ENCODE assay signal across 1 cellular context in the genomic region with DNA sequence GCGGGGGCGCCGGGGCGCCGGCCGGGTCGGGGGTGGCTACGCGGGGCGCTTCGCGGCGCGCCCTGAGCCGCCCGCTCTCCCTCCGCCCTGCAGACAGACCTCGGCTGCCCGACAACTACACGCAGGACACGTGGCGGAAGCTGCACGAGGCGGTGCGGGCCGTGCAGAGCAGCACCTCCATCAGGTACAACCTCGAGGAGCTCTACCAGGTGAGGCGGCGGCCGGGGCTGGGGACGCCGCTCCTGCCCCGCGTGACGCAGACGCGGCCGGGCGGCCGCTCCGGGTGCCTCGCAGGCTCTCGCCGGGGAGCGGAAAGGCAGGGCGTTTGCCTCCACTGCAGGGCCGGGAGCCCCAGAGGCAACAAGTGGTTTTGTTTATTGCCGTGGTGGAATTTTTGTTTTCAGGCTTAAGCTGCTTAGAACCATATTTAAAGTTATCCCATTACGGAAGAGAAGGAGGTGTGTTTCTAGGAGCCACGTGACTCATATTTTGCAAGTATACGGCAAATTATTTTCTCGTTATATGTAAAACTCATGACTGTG.
TF ChIP-seq lines count a peak whose summit lies in the region.

No MANE protein-coding gene starts in this region.

TF ChIP-seq in HepG2, 621 proteins besides CTCF, POLR2A, EP300 and RAD21 (continued from another document and continues in another):
- TF ChIP-seq, protein P1, sequence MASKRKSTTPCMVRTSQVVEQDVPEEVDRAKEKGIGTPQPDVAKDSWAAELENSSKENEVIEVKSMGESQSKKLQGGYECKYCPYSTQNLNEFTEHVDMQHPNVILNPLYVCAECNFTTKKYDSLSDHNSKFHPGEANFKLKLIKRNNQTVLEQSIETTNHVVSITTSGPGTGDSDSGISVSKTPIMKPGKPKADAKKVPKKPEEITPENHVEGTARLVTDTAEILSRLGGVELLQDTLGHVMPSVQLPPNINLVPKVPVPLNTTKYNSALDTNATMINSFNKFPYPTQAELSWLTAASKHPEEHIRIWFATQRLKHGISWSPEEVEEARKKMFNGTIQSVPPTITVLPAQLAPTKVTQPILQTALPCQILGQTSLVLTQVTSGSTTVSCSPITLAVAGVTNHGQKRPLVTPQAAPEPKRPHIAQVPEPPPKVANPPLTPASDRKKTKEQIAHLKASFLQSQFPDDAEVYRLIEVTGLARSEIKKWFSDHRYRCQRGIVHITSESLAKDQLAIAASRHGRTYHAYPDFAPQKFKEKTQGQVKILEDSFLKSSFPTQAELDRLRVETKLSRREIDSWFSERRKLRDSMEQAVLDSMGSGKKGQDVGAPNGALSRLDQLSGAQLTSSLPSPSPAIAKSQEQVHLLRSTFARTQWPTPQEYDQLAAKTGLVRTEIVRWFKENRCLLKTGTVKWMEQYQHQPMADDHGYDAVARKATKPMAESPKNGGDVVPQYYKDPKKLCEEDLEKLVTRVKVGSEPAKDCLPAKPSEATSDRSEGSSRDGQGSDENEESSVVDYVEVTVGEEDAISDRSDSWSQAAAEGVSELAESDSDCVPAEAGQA (IDR thresholded peaks at IDR 0.05; ENCODE audit: low read depth) = no peak
- TF ChIP-seq, protein P1 (CRISPR knock-in tag; IDR thresholded peaks at IDR 0.05; ENCODE audit: borderline replicate concordance) = 0 out of 2 replicates have a peak, but pooled peaks have one; percentile 54
- peak; percentile 79 for TF ChIP-seq ZFY (CRISPR knock-in tag; IDR thresholded peaks at IDR 0.05)
- peak; percentile 83; the same call in 1 of the 2 replicates for TF ChIP-seq ZNF766 (CRISPR knock-in tag; IDR thresholded peaks at IDR 0.05; ENCODE audit: borderline replicate concordance)
- no peak for TF ChIP-seq PRMT3 (CRISPR knock-in tag; IDR thresholded peaks at IDR 0.05; ENCODE audit: borderline replicate concordance, low read depth)
- TF ChIP-seq, protein P2, sequence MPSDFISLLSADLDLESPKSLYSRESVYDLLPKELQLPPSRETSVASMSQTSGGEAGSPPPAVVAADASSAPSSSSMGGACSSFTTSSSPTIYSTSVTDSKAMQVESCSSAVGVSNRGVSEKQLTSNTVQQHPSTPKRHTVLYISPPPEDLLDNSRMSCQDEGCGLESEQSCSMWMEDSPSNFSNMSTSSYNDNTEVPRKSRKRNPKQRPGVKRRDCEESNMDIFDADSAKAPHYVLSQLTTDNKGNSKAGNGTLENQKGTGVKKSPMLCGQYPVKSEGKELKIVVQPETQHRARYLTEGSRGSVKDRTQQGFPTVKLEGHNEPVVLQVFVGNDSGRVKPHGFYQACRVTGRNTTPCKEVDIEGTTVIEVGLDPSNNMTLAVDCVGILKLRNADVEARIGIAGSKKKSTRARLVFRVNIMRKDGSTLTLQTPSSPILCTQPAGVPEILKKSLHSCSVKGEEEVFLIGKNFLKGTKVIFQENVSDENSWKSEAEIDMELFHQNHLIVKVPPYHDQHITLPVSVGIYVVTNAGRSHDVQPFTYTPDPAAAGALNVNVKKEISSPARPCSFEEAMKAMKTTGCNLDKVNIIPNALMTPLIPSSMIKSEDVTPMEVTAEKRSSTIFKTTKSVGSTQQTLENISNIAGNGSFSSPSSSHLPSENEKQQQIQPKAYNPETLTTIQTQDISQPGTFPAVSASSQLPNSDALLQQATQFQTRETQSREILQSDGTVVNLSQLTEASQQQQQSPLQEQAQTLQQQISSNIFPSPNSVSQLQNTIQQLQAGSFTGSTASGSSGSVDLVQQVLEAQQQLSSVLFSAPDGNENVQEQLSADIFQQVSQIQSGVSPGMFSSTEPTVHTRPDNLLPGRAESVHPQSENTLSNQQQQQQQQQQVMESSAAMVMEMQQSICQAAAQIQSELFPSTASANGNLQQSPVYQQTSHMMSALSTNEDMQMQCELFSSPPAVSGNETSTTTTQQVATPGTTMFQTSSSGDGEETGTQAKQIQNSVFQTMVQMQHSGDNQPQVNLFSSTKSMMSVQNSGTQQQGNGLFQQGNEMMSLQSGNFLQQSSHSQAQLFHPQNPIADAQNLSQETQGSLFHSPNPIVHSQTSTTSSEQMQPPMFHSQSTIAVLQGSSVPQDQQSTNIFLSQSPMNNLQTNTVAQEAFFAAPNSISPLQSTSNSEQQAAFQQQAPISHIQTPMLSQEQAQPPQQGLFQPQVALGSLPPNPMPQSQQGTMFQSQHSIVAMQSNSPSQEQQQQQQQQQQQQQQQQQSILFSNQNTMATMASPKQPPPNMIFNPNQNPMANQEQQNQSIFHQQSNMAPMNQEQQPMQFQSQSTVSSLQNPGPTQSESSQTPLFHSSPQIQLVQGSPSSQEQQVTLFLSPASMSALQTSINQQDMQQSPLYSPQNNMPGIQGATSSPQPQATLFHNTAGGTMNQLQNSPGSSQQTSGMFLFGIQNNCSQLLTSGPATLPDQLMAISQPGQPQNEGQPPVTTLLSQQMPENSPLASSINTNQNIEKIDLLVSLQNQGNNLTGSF (CRISPR knock-in tag; IDR thresholded peaks at IDR 0.05) = peak; percentile 72; the same call in 1 of the 2 replicates
- no peak for TF ChIP-seq ZNF549 (CRISPR knock-in tag; IDR thresholded peaks at IDR 0.05)
- TF ChIP-seq CAMTA2 (CRISPR knock-in tag; IDR thresholded peaks at IDR 0.05; ENCODE audit: borderline replicate concordance) = no peak
- no peak for TF ChIP-seq KDM6A (CRISPR knock-in tag; IDR thresholded peaks at IDR 0.05; ENCODE audit: low read depth)
- peak; percentile 76; the same call in 1 of the 2 replicates for TF ChIP-seq ZNF296 (CRISPR knock-in tag; conservative IDR thresholded peaks at IDR 0.05)
- no peak for TF ChIP-seq HNF4G (IDR thresholded peaks at IDR 0.05; ENCODE audit: borderline replicate concordance, low read depth, low read length)
- no peak for TF ChIP-seq HNF4G (CRISPR knock-in tag; IDR thresholded peaks at IDR 0.05; ENCODE audit: borderline replicate concordance, low read depth)
- 0 out of 2 replicates have a peak, but pooled peaks have one; percentile 70 for TF ChIP-seq KLF6 (CRISPR knock-in tag; IDR thresholded peaks at IDR 0.05)
- TF ChIP-seq ZBTB1 (CRISPR knock-in tag; IDR thresholded peaks at IDR 0.05; ENCODE audit: borderline replicate concordance) = no peak
- TF ChIP-seq MIXL1 (CRISPR knock-in tag; IDR thresholded peaks at IDR 0.05) = no peak
- TF ChIP-seq ZC3H13 (CRISPR knock-in tag; IDR thresholded peaks at IDR 0.05) = peak; percentile 74
- no peak for TF ChIP-seq KLF16 (CRISPR knock-in tag; IDR thresholded peaks at IDR 0.05)
- no peak for TF ChIP-seq KDM3A (CRISPR knock-in tag; IDR thresholded peaks at IDR 0.05; ENCODE audit: low read depth)
- no peak for TF ChIP-seq PHF5A (CRISPR knock-in tag; IDR thresholded peaks at IDR 0.05; ENCODE audit: low read depth, unreplicated experiment)
- TF ChIP-seq, protein P3, sequence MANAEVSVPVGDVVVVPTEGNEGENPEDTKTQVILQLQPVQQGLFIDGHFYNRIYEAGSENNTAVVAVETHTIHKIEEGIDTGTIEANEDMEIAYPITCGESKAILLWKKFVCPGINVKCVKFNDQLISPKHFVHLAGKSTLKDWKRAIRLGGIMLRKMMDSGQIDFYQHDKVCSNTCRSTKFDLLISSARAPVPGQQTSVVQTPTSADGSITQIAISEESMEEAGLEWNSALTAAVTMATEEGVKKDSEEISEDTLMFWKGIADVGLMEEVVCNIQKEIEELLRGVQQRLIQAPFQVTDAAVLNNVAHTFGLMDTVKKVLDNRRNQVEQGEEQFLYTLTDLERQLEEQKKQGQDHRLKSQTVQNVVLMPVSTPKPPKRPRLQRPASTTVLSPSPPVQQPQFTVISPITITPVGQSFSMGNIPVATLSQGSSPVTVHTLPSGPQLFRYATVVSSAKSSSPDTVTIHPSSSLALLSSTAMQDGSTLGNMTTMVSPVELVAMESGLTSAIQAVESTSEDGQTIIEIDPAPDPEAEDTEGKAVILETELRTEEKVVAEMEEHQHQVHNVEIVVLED (CRISPR knock-in tag; IDR thresholded peaks at IDR 0.05; ENCODE audit: borderline replicate concordance) = no peak
- TF ChIP-seq, protein P4, sequence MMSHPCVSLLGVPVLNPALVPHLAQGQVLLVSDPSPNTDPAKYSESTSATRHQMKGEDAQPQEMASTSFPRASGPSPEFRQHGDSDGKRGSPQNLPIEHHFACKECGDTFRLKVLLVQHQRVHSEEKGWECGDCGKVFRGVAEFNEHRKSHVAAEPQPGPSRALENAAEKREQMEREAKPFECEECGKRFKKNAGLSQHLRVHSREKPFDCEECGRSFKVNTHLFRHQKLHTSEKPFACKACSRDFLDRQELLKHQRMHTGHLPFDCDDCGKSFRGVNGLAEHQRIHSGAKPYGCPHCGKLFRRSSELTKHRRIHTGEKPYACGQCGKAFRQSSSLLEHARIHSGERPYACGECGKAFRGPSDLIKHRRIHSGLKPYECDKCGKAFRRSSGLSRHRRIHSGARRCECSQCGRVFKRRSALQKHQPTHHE (CRISPR knock-in tag; IDR thresholded peaks at IDR 0.05; ENCODE audit: borderline replicate concordance) = no peak
- TF ChIP-seq ZNF782 (CRISPR knock-in tag; IDR thresholded peaks at IDR 0.05; ENCODE audit: borderline replicate concordance) = no peak; the same call in 1 of the 2 replicates
- TF ChIP-seq HNRNPUL1 (IDR thresholded peaks at IDR 0.05; ENCODE audit: low read depth, low read length) = no peak
- no peak for TF ChIP-seq ZNF550 (CRISPR knock-in tag; IDR thresholded peaks at IDR 0.05; ENCODE audit: borderline replicate concordance)
- TF ChIP-seq ZNF615 (CRISPR knock-in tag; IDR thresholded peaks at IDR 0.05; ENCODE audit: borderline replicate concordance) = no peak
- TF ChIP-seq HNRNPK (IDR thresholded peaks at IDR 0.05; ENCODE audit: low read depth, low read length, poor library complexity, severe bottlenecking) = no peak
- no peak for TF ChIP-seq ONECUT2 (CRISPR knock-in tag; IDR thresholded peaks at IDR 0.05)
- TF ChIP-seq ZIK1 (CRISPR knock-in tag; IDR thresholded peaks at IDR 0.05; ENCODE audit: borderline replicate concordance, low read depth) = 0 out of 2 replicates have a peak, but pooled peaks have one; percentile 53
- TF ChIP-seq, protein P5, sequence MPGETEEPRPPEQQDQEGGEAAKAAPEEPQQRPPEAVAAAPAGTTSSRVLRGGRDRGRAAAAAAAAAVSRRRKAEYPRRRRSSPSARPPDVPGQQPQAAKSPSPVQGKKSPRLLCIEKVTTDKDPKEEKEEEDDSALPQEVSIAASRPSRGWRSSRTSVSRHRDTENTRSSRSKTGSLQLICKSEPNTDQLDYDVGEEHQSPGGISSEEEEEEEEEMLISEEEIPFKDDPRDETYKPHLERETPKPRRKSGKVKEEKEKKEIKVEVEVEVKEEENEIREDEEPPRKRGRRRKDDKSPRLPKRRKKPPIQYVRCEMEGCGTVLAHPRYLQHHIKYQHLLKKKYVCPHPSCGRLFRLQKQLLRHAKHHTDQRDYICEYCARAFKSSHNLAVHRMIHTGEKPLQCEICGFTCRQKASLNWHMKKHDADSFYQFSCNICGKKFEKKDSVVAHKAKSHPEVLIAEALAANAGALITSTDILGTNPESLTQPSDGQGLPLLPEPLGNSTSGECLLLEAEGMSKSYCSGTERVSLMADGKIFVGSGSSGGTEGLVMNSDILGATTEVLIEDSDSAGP (CRISPR knock-in tag; IDR thresholded peaks at IDR 0.05; ENCODE audit: borderline replicate concordance) = no peak
- TF ChIP-seq, protein P6, sequence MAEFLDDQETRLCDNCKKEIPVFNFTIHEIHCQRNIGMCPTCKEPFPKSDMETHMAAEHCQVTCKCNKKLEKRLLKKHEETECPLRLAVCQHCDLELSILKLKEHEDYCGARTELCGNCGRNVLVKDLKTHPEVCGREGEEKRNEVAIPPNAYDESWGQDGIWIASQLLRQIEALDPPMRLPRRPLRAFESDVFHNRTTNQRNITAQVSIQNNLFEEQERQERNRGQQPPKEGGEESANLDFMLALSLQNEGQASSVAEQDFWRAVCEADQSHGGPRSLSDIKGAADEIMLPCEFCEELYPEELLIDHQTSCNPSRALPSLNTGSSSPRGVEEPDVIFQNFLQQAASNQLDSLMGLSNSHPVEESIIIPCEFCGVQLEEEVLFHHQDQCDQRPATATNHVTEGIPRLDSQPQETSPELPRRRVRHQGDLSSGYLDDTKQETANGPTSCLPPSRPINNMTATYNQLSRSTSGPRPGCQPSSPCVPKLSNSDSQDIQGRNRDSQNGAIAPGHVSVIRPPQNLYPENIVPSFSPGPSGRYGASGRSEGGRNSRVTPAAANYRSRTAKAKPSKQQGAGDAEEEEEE (CRISPR knock-in tag; IDR thresholded peaks at IDR 0.05; ENCODE audit: borderline replicate concordance) = no peak
- no peak for TF ChIP-seq ZNF780A (CRISPR knock-in tag; IDR thresholded peaks at IDR 0.05)
- TF ChIP-seq, protein P7, sequence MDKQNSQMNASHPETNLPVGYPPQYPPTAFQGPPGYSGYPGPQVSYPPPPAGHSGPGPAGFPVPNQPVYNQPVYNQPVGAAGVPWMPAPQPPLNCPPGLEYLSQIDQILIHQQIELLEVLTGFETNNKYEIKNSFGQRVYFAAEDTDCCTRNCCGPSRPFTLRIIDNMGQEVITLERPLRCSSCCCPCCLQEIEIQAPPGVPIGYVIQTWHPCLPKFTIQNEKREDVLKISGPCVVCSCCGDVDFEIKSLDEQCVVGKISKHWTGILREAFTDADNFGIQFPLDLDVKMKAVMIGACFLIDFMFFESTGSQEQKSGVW (CRISPR knock-in tag; IDR thresholded peaks at IDR 0.05; ENCODE audit: borderline replicate concordance) = no peak
- no peak for TF ChIP-seq SMARCC2 (IDR thresholded peaks at IDR 0.05)
- TF ChIP-seq PHF8 (CRISPR knock-in tag; IDR thresholded peaks at IDR 0.05) = no peak
- TF ChIP-seq IRF2 (CRISPR knock-in tag; IDR thresholded peaks at IDR 0.05) = no peak
- TF ChIP-seq HOXA9 (CRISPR knock-in tag; IDR thresholded peaks at IDR 0.05; ENCODE audit: borderline replicate concordance) = peak; percentile 79; the same call in 1 of the 2 replicates
